In the genomic region with DNA sequence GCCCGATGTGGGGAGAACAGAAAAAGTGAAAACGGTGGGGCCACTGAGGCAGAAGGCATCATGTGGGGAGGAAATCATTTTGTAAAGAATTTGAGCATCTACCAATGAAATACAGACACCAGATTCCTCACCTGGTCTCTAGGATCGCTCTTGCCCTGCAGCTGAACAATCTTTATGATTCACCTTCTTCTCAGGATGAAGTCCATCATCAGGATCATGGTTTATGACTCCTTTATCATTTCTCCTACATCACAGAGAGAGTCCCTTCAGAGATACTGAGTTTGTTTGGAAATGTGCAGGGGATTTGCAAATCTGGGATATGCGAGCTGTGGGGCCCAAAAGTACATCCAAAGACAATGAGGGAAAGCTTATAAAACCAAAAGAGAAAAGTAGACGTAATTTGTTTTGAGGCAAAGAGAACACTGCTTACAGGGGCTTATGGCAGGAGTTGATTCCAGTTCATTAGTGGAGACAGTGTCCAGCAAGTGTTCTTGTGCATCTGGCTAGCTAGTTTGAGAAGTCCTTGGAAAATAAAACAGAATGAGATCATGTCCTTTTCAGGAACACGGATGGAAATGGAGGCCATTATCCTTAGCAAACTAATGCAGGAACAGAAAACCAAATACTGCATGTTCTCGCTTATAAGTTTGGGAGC, we compare ENCODE assay signal across 10 cellular contexts. TPM values are rescaled to one million over a fixed set of nuclear protein-coding genes. Genes with fewer than 3 reads are reported as not detected.
DNase-seq lines count a peak whose midpoint lies in the region; ATAC-seq and TF ChIP-seq lines count a peak whose summit lies in the region.
"Had no signal": no experiment of that assay in that cellular context is flagged by ENCODE, and none has a peak within 500 bp of the region (broad histone marks: within the 10 kb centered on the region; RNA-seq: fewer than 3 reads in every experiment).

No MANE protein-coding gene starts in this region.

- peak overlapping the region in 1 of 2 donors; percentile 65 for H3K4me3 Mint-ChIP-seq in activated T-cell treated with anti-CD3 and anti-CD28 coated beads, Interleukin-2, amount 50 U/mL, for 72 hours

- peaks cover 11% of the 10 kb centered on the region for H3K4me1 ChIP-seq in iPS-15b (ENCODE audit: control insufficient read depth, insufficient read depth, low read length)
- H3K4me1 ChIP-seq: Peyer's patch had no signal

- H3K27ac ChIP-seq in WERI-Rb-1 (no peak overlapping the region), substantia nigra (ENCODE audit: low read depth, low read length, poor library complexity, severe bottlenecking) (peak overlapping the region; percentile 16)

- no peaks in the 10 kb centered on the region for H3K27me3 ChIP-seq in WERI-Rb-1 (ENCODE audit: insufficient read depth, low read depth, severe bottlenecking)
- H3K27me3 ChIP-seq in iPS-15b (ENCODE audit: control insufficient read depth, insufficient read depth, low read length), result no peaks in the 10 kb centered on the region
- H3K27me3 ChIP-seq: Peyer's patch had no signal

- ATAC-seq in GM21576 (IDR thresholded peaks at IDR 0.05; ENCODE audit: unreplicated experiment), result peak; percentile 5
- ATAC-seq in GM21423 (IDR thresholded peaks at IDR 0.05; ENCODE audit: unreplicated experiment), result no peak
- ATAC-seq in activated T-cell treated with anti-CD3 and anti-CD28 coated beads, Interleukin-2, amount 50 U/mL, for 72 hours (replicated peaks in 1 of 2), result no peak

- peak overlapping the region; percentile 48 for H3K9ac ChIP-seq in iPS-15b (ENCODE audit: low read depth, low read length)

- no peaks in the 10 kb centered on the region for H3K36me3 ChIP-seq in WERI-Rb-1
- no peaks in the 10 kb centered on the region for H3K36me3 ChIP-seq in iPS-15b (ENCODE audit: control insufficient read depth, insufficient read depth, low read length)
- H3K36me3 ChIP-seq: Peyer's patch had no signal

- H3K9me3 Mint-ChIP-seq in activated T-cell treated with anti-CD3 and anti-CD28 coated beads, Interleukin-2, amount 50 U/mL, for 72 hours, result no peaks in the 10 kb centered on the region

- H3K4me3 ChIP-seq in WERI-Rb-1 (ENCODE audit: low read depth, low read length) (peak overlapping the region; percentile 37), iPS-15b (ENCODE audit: low read depth, low read length) (peak overlapping the region; percentile 27)

- H3K27me3 Mint-ChIP-seq in activated T-cell treated with anti-CD3 and anti-CD28 coated beads, Interleukin-2, amount 50 U/mL, for 72 hours (ENCODE audit: low read depth), result peaks cover 67% of the 10 kb centered on the region

- no peak overlapping the region for H3K27ac Mint-ChIP-seq in activated T-cell treated with anti-CD3 and anti-CD28 coated beads, Interleukin-2, amount 50 U/mL, for 72 hours

- H3K9me3 ChIP-seq in WERI-Rb-1 (ENCODE audit: severe bottlenecking), result no peaks in the 10 kb centered on the region
- H3K9me3 ChIP-seq in iPS-15b (ENCODE audit: control insufficient read depth, insufficient read depth, low read length), result no peaks in the 10 kb centered on the region
- H3K9me3 ChIP-seq: Peyer's patch had no signal

- peaks cover 0 to 2% of the 10 kb centered on the region in 2 donors for H3K36me3 Mint-ChIP-seq in activated T-cell treated with anti-CD3 and anti-CD28 coated beads, Interleukin-2, amount 50 U/mL, for 72 hours (ENCODE audit: insufficient read depth in 2 of 2)

- H3K4me1 Mint-ChIP-seq in activated T-cell treated with anti-CD3 and anti-CD28 coated beads, Interleukin-2, amount 50 U/mL, for 72 hours (ENCODE audit: low read depth), result peaks cover 39% of the 10 kb centered on the region

- no peak for TF ChIP-seq CTCF in WERI-Rb-1 (IDR thresholded peaks at IDR 0.05; ENCODE audit: low read depth, low read length)

- no peak for DNase-seq in WERI-Rb-1
- DNase-seq in substantia nigra (lab: John Stamatoyannopoulos, UW), result no peak
- DNase-seq in NCI-H1436 treated with DMSO at 0.1 percent for 48 hours (lab: John Stamatoyannopoulos, UW), result no peak
- DNase-seq in activated effector memory CD4-positive, alpha-beta T cell treated with anti-CD3 and anti-CD28 coated beads, Interleukin-2, amount 50 U/mL, for 16 hours, result no peak
- no peak for DNase-seq in activated T-cell treated with anti-CD3 and anti-CD28 coated beads, Interleukin-2, amount 50 U/mL, for 72 hours
- DNase-seq: activated T-cell treated with anti-CD3 and anti-CD28 coated beads for 4 hours had no signal

RNA-seq across cellular contexts. Expression of gene ANXA5, which starts 15.3 kb away (rescaled TPM):
- total RNA-seq in activated T-cell treated with anti-CD3 and anti-CD28 coated beads, Interleukin-2, amount 50 U/mL, for 72 hours, result 100 to 1,000 TPM in 1 of 2 donors, 10 to 100 TPM in 1; 64.1 to 110 TPM

RNA-seq across cellular contexts. Expression of gene SMIM43, which starts 52.8 kb away (rescaled TPM):
- total RNA-seq in activated T-cell treated with anti-CD3 and anti-CD28 coated beads, Interleukin-2, amount 50 U/mL, for 72 hours, result not detected
- total RNA-seq: Peyer's patch had no signal
